Comparison of ENCODE assay signal across 19 cellular contexts in the genomic region with DNA sequence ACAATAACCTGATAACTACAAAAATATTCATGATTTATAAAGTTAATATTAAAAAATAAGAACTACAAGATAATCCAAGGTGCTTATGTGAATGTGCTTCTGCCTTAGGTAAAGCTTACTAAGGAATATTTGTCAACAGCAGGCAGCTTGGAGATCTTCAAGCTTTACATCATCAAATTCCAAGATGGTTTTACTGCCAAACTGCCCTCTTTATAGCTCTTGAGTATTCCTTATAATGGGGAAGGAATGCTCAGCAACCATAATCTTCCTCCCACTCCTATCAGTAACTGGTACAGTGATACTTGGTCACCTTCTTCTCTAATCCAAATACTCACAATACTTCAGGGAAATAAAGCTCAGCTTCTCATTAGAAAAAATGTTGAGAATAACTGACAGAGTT. TPM values are rescaled to one million over a fixed set of nuclear protein-coding genes. Genes with fewer than 3 reads are reported as not detected.
A peak's percentile ranks its signal among the peaks of the same experiment; 100 is the strongest.
DNase-seq lines count a peak whose midpoint lies in the region; ATAC-seq, FAIRE-seq and TF ChIP-seq lines count a peak whose summit lies in the region.
"Had no signal": no experiment of that assay in that cellular context is flagged by ENCODE, and none has a peak within 500 bp of the region (broad histone marks: within the 10 kb centered on the region; RNA-seq: fewer than 3 reads in every experiment).

No MANE protein-coding gene starts in this region.

- H3K36me3 ChIP-seq in bronchial epithelial cell (ENCODE audit: control insufficient read depth, insufficient read depth, low read length) (no peaks in the 10 kb centered on the region), left lung (no peaks in the 10 kb centered on the region)
- H3K36me3 ChIP-seq: BLaER1 had no signal

- H3K4me1 ChIP-seq in left lung, result no peaks in the 10 kb centered on the region
- H3K4me1 ChIP-seq: BLaER1, testis had no signal

- ATAC-seq in left lung (peak; percentile 15), GM18511 (IDR thresholded peaks at IDR 0.05; ENCODE audit: unreplicated experiment) (no peak), GM18870 (IDR thresholded peaks at IDR 0.05; ENCODE audit: unreplicated experiment) (no peak)
- ATAC-seq: right cardiac atrium had no signal

- TF ChIP-seq CTCF in bronchial epithelial cell (IDR thresholded peaks at IDR 0.05; ENCODE audit: insufficient read depth, low read length, severe bottlenecking) (no peak), left lung (IDR thresholded peaks at IDR 0.05) (no peak)

- no peak overlapping the region for H3K27ac ChIP-seq in left lung
- H3K27ac ChIP-seq: BLaER1, testis had no signal

- FAIRE-seq in bronchial epithelial cell (lab: Jason Lieb, UNC), result no peak
- FAIRE-seq: colon had no signal

- intact Hi-C loops in left lung (cut with DNase I) (no loop called here), head of caudate nucleus (cut with DNase I) (no loop called here)

- no peaks in the 10 kb centered on the region for H3K9me3 ChIP-seq in left lung
- H3K9me3 ChIP-seq: BLaER1, testis had no signal

- DNase-seq in AG08395 (ENCODE audit: low spot score), result peak; percentile 62
- DNase-seq in HS-5 (ENCODE audit: low read depth), result peak; percentile 69
- DNase-seq in bronchial epithelial cell (ENCODE audit: low read depth), result peak; percentile 34
- no peak for DNase-seq in left lung
- DNase-seq in head of caudate nucleus, result no peak
- DNase-seq in ecto neural progenitor cell (ENCODE audit: low spot score), result no peak
- DNase-seq: activated CD4-positive, alpha-beta T cell treated with anti-CD3 and anti-CD28 coated beads for 48 hours; activated naive CD8-positive, alpha-beta T cell treated with anti-CD3 and anti-CD28 coated beads for 36 hours; DMS53; NCI-H1436; NCI-H446; nephron progenitor cell; right cardiac atrium; testis had no signal

- H3K27me3 ChIP-seq in bronchial epithelial cell (ENCODE audit: control insufficient read depth, insufficient read depth, low read length) (no peaks in the 10 kb centered on the region), left lung (no peaks in the 10 kb centered on the region)
- H3K27me3 ChIP-seq: BLaER1, testis had no signal

- H3K4me3 ChIP-seq in bronchial epithelial cell (ENCODE audit: low read depth, low read length) (no peak overlapping the region), left lung (no peak overlapping the region)
- H3K4me3 ChIP-seq: BLaER1, lung, testis had no signal

RNA-seq across cellular contexts. Expression of a gene that starts 30.1 kb away (rescaled TPM):
- total RNA-seq in bronchial epithelial cell, result 24.0 and 25.3 TPM in 2 replicates
- 10 to 100 TPM; 25.7 to 34.0 TPM for total RNA-seq in left lung

RNA-seq across cellular contexts. Expression of a gene that starts 40.9 kb away (rescaled TPM):
- total RNA-seq in bronchial epithelial cell (169 and 210 TPM in 2 replicates), left lung (10 to 100 TPM in 1 of 2 donors, 1 to 10 TPM in 1; 7.3 to 51.4 TPM)

Comparison
In these comparisons a context has a peak if more than half of its experiments do, and no peak if none do; other contexts are left out.
1. DNase-seq: peak in AG08395 (single experiment), HS-5 (single experiment) and bronchial epithelial cell (single experiment); none in left lung (0 of 2), head of caudate nucleus (0 of 42) and ecto neural progenitor cell (single experiment).